3 cellular contexts compared by ENCODE assay signal in the genomic region with DNA sequence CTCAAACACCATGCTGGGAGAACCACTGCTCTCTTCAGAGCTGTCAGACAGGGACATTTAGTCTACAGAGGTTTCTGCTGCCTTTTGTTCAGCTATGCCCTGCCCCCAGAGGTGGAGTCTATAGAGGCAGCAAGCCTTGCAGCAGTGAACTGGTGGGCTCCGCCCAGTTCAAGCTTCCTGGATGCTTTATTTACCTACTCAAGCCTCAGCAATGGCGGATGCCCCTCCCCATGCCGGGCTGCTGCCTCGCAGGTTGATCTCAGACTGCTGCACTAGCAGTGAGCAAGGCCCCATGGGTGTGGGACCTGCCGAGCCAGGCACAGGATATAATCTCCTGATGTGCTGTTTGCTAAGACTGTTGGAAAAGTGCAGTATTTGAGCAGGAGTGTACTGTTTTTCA. TPM values are rescaled to one million over a fixed set of nuclear protein-coding genes. Genes with fewer than 3 reads are reported as not detected.
"Had no signal": no experiment of that assay in that cellular context is flagged by ENCODE, and none has a peak within 500 bp of the region (broad histone marks: within the 10 kb centered on the region; RNA-seq: fewer than 3 reads in every experiment).

No MANE protein-coding gene starts in this region.

RNA-seq across cellular contexts. Expression of a gene that starts 12.9 kb away (rescaled TPM):
- total RNA-seq: hepatocyte, left ventricle myocardium superior, smooth muscle cell had no signal
- polyA plus RNA-seq: hepatocyte, smooth muscle cell had no signal
